In genomic region chr9:79480639-79481038, GRCh38 we compare ENCODE assay signal across 27 cellular contexts.
"Had no signal": no experiment of that assay in that cellular context is flagged by ENCODE, and none has a peak within 500 bp of the region (broad histone marks: within the 10 kb centered on the region; RNA-seq: fewer than 3 reads in every experiment).

No MANE protein-coding gene starts in this region.

- H3K9me3 Mint-ChIP-seq: activated CD8-positive, alpha-beta T cell treated with anti-CD3 and anti-CD28 coated beads for 36 hours; activated naive CD4-positive, alpha-beta T cell treated with anti-CD3 and anti-CD28 coated beads, Interleukin-2, amount 50 U/mL, for 72 hours; activated T-helper 2 cell treated with anti-CD3 and anti-CD28 coated beads, Interferon-gamma antibody, Interleukin-2, Interleukin-4, amounts not matched to agents 10 μg/mL and 5 μg/mL and 100 μg/mL, durations not matched to agents 14 hours and 24 hours and 36 hours; memory B cell; naive thymus-derived CD8-positive, alpha-beta T cell; neural crest cell; stimulated activated effector memory CD8-positive, alpha-beta T cell treated with anti-CD3 and anti-CD28 coated beads, Interleukin-12 subunit alpha, Interleukin-12 subunit beta, amount 100 ng/mL, for 72 hours; stimulated activated naive CD8-positive, alpha-beta T cell treated with anti-CD3 and anti-CD28 coated beads, Interleukin-15, Interleukin-2, amounts not matched to agents 100 ng/mL and 50 ng/mL, for 24 hours; WTC11 had no signal

- H3K36me3 Mint-ChIP-seq: activated naive CD4-positive, alpha-beta T cell treated with anti-CD3 and anti-CD28 coated beads, Interleukin-2, amount 50 U/mL, for 72 hours; memory B cell; naive thymus-derived CD8-positive, alpha-beta T cell; stimulated activated effector memory CD8-positive, alpha-beta T cell treated with anti-CD3 and anti-CD28 coated beads, Interleukin-12 subunit alpha, Interleukin-12 subunit beta, amount 100 ng/mL, for 72 hours; WTC11 had no signal

- H3K4me1 ChIP-seq: heart right ventricle, prostate gland, sigmoid colon had no signal

- H3K9me3 ChIP-seq: heart right ventricle, pancreas, prostate gland, sigmoid colon, thoracic aorta, upper lobe of left lung had no signal

- H3K4me3 Mint-ChIP-seq: activated CD8-positive, alpha-beta T cell treated with anti-CD3 and anti-CD28 coated beads for 36 hours; memory B cell; naive thymus-derived CD8-positive, alpha-beta T cell; neural crest cell; stimulated activated effector memory CD8-positive, alpha-beta T cell treated with anti-CD3 and anti-CD28 coated beads, Interleukin-12 subunit alpha, Interleukin-12 subunit beta, amount 100 ng/mL, for 72 hours; stimulated activated naive CD8-positive, alpha-beta T cell treated with anti-CD3 and anti-CD28 coated beads, Interleukin-15, Interleukin-2, amounts not matched to agents 100 ng/mL and 50 ng/mL, for 24 hours; WTC11 had no signal

- H3K27me3 ChIP-seq: heart right ventricle, pancreas, sigmoid colon, upper lobe of left lung had no signal

- H3K4me3 ChIP-seq: heart right ventricle, pancreas, prostate gland, sigmoid colon, thoracic aorta, upper lobe of left lung had no signal

- H3K27ac ChIP-seq: heart right ventricle, pancreas, prostate gland, sigmoid colon, thoracic aorta, upper lobe of left lung had no signal

- H3K36me3 ChIP-seq: heart right ventricle, pancreas, prostate gland, sigmoid colon, thoracic aorta, upper lobe of left lung had no signal

- FAIRE-seq: colon, islet of Langerhans, pancreas, small intestine had no signal

- H3K27ac Mint-ChIP-seq: activated CD8-positive, alpha-beta T cell treated with anti-CD3 and anti-CD28 coated beads for 36 hours; activated naive CD4-positive, alpha-beta T cell treated with anti-CD3 and anti-CD28 coated beads, Interleukin-2, amount 50 U/mL, for 72 hours; activated T-helper 2 cell treated with anti-CD3 and anti-CD28 coated beads, Interferon-gamma antibody, Interleukin-2, Interleukin-4, amounts not matched to agents 10 μg/mL and 5 μg/mL and 100 μg/mL, durations not matched to agents 14 hours and 24 hours and 36 hours; memory B cell; naive thymus-derived CD8-positive, alpha-beta T cell; stimulated activated effector memory CD8-positive, alpha-beta T cell treated with anti-CD3 and anti-CD28 coated beads, Interleukin-12 subunit alpha, Interleukin-12 subunit beta, amount 100 ng/mL, for 72 hours; stimulated activated naive CD8-positive, alpha-beta T cell treated with anti-CD3 and anti-CD28 coated beads, Interleukin-15, Interleukin-2, amounts not matched to agents 100 ng/mL and 50 ng/mL, for 24 hours; WTC11 had no signal

- H3K27me3 Mint-ChIP-seq: activated CD8-positive, alpha-beta T cell treated with anti-CD3 and anti-CD28 coated beads for 36 hours; memory B cell; naive thymus-derived CD8-positive, alpha-beta T cell; stimulated activated naive CD8-positive, alpha-beta T cell treated with anti-CD3 and anti-CD28 coated beads, Interleukin-15, Interleukin-2, amounts not matched to agents 100 ng/mL and 50 ng/mL, for 24 hours had no signal

- DNase-seq: activated CD4-positive, alpha-beta T cell treated with anti-CD3 and anti-CD28 coated beads, Interleukin-2, amount 50 U/mL, for 1 hour; activated CD8-positive, alpha-beta T cell treated with anti-CD3 and anti-CD28 coated beads for 36 hours; activated T-cell treated with anti-CD3 and anti-CD28 coated beads, Interleukin-2, amount 50 U/mL, for 48 hours; effector CD8-positive, alpha-beta T cell; foreskin melanocyte; heart right ventricle; left cardiac atrium; midbrain; naive thymus-derived CD8-positive, alpha-beta T cell; nucleus accumbens; pancreas; sigmoid colon; small intestine; stimulated activated CD4-positive, alpha-beta T cell treated with anti-CD3 and anti-CD28 coated beads, Interleukin-4, amount 100 ng/mL, for 24 hours; T-helper 2 cell; upper lobe of left lung had no signal
